In the genomic region with DNA sequence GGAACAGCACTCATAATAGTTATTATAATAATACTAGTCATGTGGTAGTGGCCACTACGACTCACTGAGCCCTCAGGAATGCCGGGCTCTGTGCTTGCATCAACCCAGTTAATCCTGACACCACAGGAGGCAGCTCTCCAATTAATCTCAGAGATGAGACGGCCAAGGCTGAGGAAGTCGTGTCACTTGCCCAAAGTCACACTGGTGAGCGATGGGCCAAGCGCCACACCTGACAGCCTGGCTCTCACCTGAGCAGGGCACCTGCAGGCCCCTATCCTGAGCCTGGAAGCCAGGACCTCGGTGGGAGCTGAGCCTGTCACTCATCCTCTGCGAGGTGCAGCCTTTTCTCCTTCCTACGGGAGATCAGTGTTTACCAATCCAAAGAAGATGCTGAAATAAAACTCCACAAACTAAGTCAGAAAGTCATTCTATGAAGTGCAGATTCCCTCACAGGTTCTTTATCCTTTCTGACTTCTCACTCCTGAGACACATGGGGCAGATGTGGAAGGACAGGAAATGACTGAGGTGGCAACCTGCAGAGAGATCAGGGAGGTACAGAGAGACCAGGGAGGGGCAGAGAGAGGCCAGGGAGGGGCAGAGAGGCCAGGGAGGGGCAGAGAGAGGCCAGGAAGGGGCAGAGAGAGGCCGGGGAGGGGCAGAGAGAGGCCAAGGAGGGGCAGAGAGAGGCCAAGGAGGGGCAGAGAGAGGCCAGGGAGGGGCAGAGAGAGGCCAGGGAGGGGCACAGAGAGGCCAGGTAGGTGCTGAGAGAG, we compare ENCODE assay signal across 18 cellular contexts. TPM values are rescaled to one million over a fixed set of nuclear protein-coding genes. Genes with fewer than 3 reads are reported as not detected.
DNase-seq lines count a peak whose midpoint lies in the region; ATAC-seq and TF ChIP-seq lines count a peak whose summit lies in the region.
"Had no signal": no experiment of that assay in that cellular context is flagged by ENCODE, and none has a peak within 500 bp of the region (broad histone marks: within the 10 kb centered on the region; RNA-seq: fewer than 3 reads in every experiment).

No MANE protein-coding gene starts in this region.

- no peaks in the 10 kb centered on the region for H3K4me1 ChIP-seq in aorta (ENCODE audit: control insufficient read depth in 1 of 2, insufficient read depth in 2 of 2, low read length in 2 of 2)

- no peak for ATAC-seq in stimulated activated naive CD8-positive, alpha-beta T cell treated with anti-CD3 and anti-CD28 coated beads, Interleukin-15, amount 100 ng/mL, for 72 hours
- ATAC-seq in stimulated activated naive CD8-positive, alpha-beta T cell treated with anti-CD3 and anti-CD28 coated beads, Interleukin-15, Interleukin-2, amounts not matched to agents 100 U/mL and 50 U/mL, for 24 hours, result no peak
- no peak for ATAC-seq in aorta (ENCODE audit: low FRiP score)
- ATAC-seq: left lobe of liver had no signal

- H3K27ac ChIP-seq in aorta (ENCODE audit: low read depth in 1 of 2, low read length in 2 of 2) (peak overlapping the region in 1 of 2 donors; percentile 10), RWPE1 (no peak overlapping the region)
- H3K27ac ChIP-seq: VCaP had no signal

- TF ChIP-seq CTCF in chondrocyte (IDR thresholded peaks at IDR 0.05), result no peak
- no peak for TF ChIP-seq CTCF in RWPE1 (conservative IDR thresholded peaks at IDR 0.05; ENCODE audit: low read depth)
- TF ChIP-seq CTCF in GM13977 (IDR thresholded peaks at IDR 0.05; ENCODE audit: extremely low read depth, insufficient read depth, missing control alignments), result no peak

- in situ Hi-C loops in GM13977 (cut with MboI; ENCODE audit: low pct_unique_long_range_greater_than_20kb, low sequenced_read_pairs, unreplicated experiment), result no loop called here

- H3K4me3 Mint-ChIP-seq in stimulated activated naive CD8-positive, alpha-beta T cell treated with anti-CD3 and anti-CD28 coated beads, Interleukin-15, amount 100 ng/mL, for 72 hours, result no peak overlapping the region
- no peak overlapping the region for H3K4me3 Mint-ChIP-seq in chondrocyte (ENCODE audit: unreplicated experiment)
- H3K4me3 Mint-ChIP-seq in activated T-cell treated with anti-CD3 and anti-CD28 coated beads, Interleukin-2, amount 50 U/mL, for 24 hours, result no peak overlapping the region
- H3K4me3 Mint-ChIP-seq: activated naive CD8-positive, alpha-beta T cell treated with anti-CD3 and anti-CD28 coated beads for 36 hours; central memory CD8-positive, alpha-beta T cell had no signal

- no peaks in the 10 kb centered on the region for H3K27me3 ChIP-seq in aorta (ENCODE audit: control insufficient read depth in 1 of 2, insufficient read depth in 2 of 2, low read length in 1 of 2)
- H3K27me3 ChIP-seq: heart left ventricle had no signal

- no peak for DNase-seq in stimulated activated naive CD8-positive, alpha-beta T cell treated with anti-CD3 and anti-CD28 coated beads, Interleukin-15, amount 100 ng/mL, for 72 hours
- no peak for DNase-seq in stimulated activated naive CD8-positive, alpha-beta T cell treated with anti-CD3 and anti-CD28 coated beads, Interleukin-15, Interleukin-2, amounts not matched to agents 100 U/mL and 50 U/mL, for 24 hours
- DNase-seq in chondrocyte (ENCODE audit: low spot score) (peak; percentile 76), mesenteric fat pad (ENCODE audit: low spot score) (peak; percentile 78), aorta (peak; percentile 40 to 60), RWPE1 (ENCODE audit: low spot score) (no peak), GM13977 (ENCODE audit: low spot score) (no peak)
- DNase-seq in activated T-cell treated with anti-CD3 and anti-CD28 coated beads, Interleukin-2, amount 50 U/mL, for 24 hours, result no peak
- DNase-seq: activated naive CD8-positive, alpha-beta T cell treated with anti-CD3 and anti-CD28 coated beads for 36 hours; AML-193; DMS 273 treated with DMSO at 0.1 percent for 48 hours; erythroblast; NCI-H146; NCI-H774 had no signal

- WGBS in aorta, 2 donors, result 79 to 80% methylated on average over 10 of the region's 10 CpGs

- H3K27ac Mint-ChIP-seq in stimulated activated naive CD8-positive, alpha-beta T cell treated with anti-CD3 and anti-CD28 coated beads, Interleukin-15, amount 100 ng/mL, for 72 hours, result peak overlapping the region; percentile 47 to 68
- no peak overlapping the region for H3K27ac Mint-ChIP-seq in chondrocyte (ENCODE audit: unreplicated experiment)
- H3K27ac Mint-ChIP-seq in activated T-cell treated with anti-CD3 and anti-CD28 coated beads, Interleukin-2, amount 50 U/mL, for 24 hours, result no peak overlapping the region
- H3K27ac Mint-ChIP-seq: activated naive CD8-positive, alpha-beta T cell treated with anti-CD3 and anti-CD28 coated beads for 36 hours had no signal

- H3K4me3 ChIP-seq in aorta (ENCODE audit: low read length in 2 of 2), result no peak overlapping the region
- H3K4me3 ChIP-seq: heart left ventricle had no signal

- H3K36me3 ChIP-seq in aorta (ENCODE audit: control insufficient read depth in 1 of 2, insufficient read depth in 2 of 2, low read length in 1 of 2), result no peaks in the 10 kb centered on the region

- intact Hi-C loops in aorta (cut with DNase I), result loop anchor here in 1 of 2 donors (5.0 kb wide), 1 partner anchor 64 kb away; no protein-coding TSS in a partner anchor

- no peaks in the 10 kb centered on the region for H3K4me1 Mint-ChIP-seq in stimulated activated naive CD8-positive, alpha-beta T cell treated with anti-CD3 and anti-CD28 coated beads, Interleukin-15, amount 100 ng/mL, for 72 hours
- H3K4me1 Mint-ChIP-seq in chondrocyte (ENCODE audit: low read depth), result peaks cover 4% of the 10 kb centered on the region
- no peaks in the 10 kb centered on the region for H3K4me1 Mint-ChIP-seq in activated T-cell treated with anti-CD3 and anti-CD28 coated beads, Interleukin-2, amount 50 U/mL, for 24 hours (ENCODE audit: low read depth)
- H3K4me1 Mint-ChIP-seq: activated naive CD8-positive, alpha-beta T cell treated with anti-CD3 and anti-CD28 coated beads for 36 hours had no signal

- CTCF ChIA-PET in RWPE1 (lab: Yijun Ruan, JAX), result no interaction called here

- POLR2A ChIA-PET in RWPE1 (lab: Yijun Ruan, JAX; ENCODE audit: low non-redundant PET), result no interaction called here

- H3K9me3 Mint-ChIP-seq in stimulated activated naive CD8-positive, alpha-beta T cell treated with anti-CD3 and anti-CD28 coated beads, Interleukin-15, amount 100 ng/mL, for 72 hours, result peaks cover 5 to 12% of the 10 kb centered on the region in 2 donors
- H3K9me3 Mint-ChIP-seq in chondrocyte (ENCODE audit: low read depth), result no peaks in the 10 kb centered on the region
- no peaks in the 10 kb centered on the region for H3K9me3 Mint-ChIP-seq in activated T-cell treated with anti-CD3 and anti-CD28 coated beads, Interleukin-2, amount 50 U/mL, for 24 hours
- H3K9me3 Mint-ChIP-seq: central memory CD8-positive, alpha-beta T cell had no signal

- H3K36me3 Mint-ChIP-seq in chondrocyte (ENCODE audit: low read depth), result no peaks in the 10 kb centered on the region
- H3K36me3 Mint-ChIP-seq in activated T-cell treated with anti-CD3 and anti-CD28 coated beads, Interleukin-2, amount 50 U/mL, for 24 hours (ENCODE audit: low read depth), result no peaks in the 10 kb centered on the region
- H3K36me3 Mint-ChIP-seq: activated naive CD8-positive, alpha-beta T cell treated with anti-CD3 and anti-CD28 coated beads for 36 hours had no signal

- peaks cover 22% of the 10 kb centered on the region for H3K27me3 Mint-ChIP-seq in stimulated activated naive CD8-positive, alpha-beta T cell treated with anti-CD3 and anti-CD28 coated beads, Interleukin-15, amount 100 ng/mL, for 72 hours
- H3K27me3 Mint-ChIP-seq in chondrocyte (ENCODE audit: low read depth), result peaks cover 12% of the 10 kb centered on the region
- peaks cover 2% of the 10 kb centered on the region for H3K27me3 Mint-ChIP-seq in activated T-cell treated with anti-CD3 and anti-CD28 coated beads, Interleukin-2, amount 50 U/mL, for 24 hours
- H3K27me3 Mint-ChIP-seq: activated naive CD8-positive, alpha-beta T cell treated with anti-CD3 and anti-CD28 coated beads for 36 hours; central memory CD8-positive, alpha-beta T cell had no signal

- H3K9me3 ChIP-seq in aorta (ENCODE audit: control insufficient read depth, low read length), result no peaks in the 10 kb centered on the region
- H3K9me3 ChIP-seq: heart left ventricle had no signal

RNA-seq across cellular contexts. Expression of gene VIPR2, which starts 38.6 kb away (rescaled TPM):
- total RNA-seq in chondrocyte (0.07 TPM in 1 of 3 replicates, not detected in the others), mesenteric fat pad (4.6 TPM), aorta (10 to 100 TPM; 10.4 to 12.6 TPM)
- polyA plus RNA-seq in aorta, result 10 to 100 TPM in 1 of 2 donors, 1 to 10 TPM in 1; 3.3 to 14.1 TPM
- total RNA-seq: activated naive CD8-positive, alpha-beta T cell treated with anti-CD3 and anti-CD28 coated beads for 36 hours had no signal

Comparison
In these comparisons a context has a peak if more than half of its experiments do, and no peak if none do; other contexts are left out.
1. DNase-seq: peak in chondrocyte (single experiment), mesenteric fat pad (single experiment) and aorta (2 of 2); none in stimulated activated naive CD8-positive, alpha-beta T cell treated with anti-CD3 and anti-CD28 coated beads, Interleukin-15, amount 100 ng/mL, for 72 hours (0 of 2), stimulated activated naive CD8-positive, alpha-beta T cell treated with anti-CD3 and anti-CD28 coated beads, Interleukin-15, Interleukin-2, amounts not matched to agents 100 U/mL and 50 U/mL, for 24 hours (single experiment), RWPE1 (single experiment), GM13977 (single experiment) and activated T-cell treated with anti-CD3 and anti-CD28 coated beads, Interleukin-2, amount 50 U/mL, for 24 hours (single experiment).
2. H3K27ac Mint-ChIP-seq: peak in stimulated activated naive CD8-positive, alpha-beta T cell treated with anti-CD3 and anti-CD28 coated beads, Interleukin-15, amount 100 ng/mL, for 72 hours (2 of 2); none in chondrocyte (single experiment) and activated T-cell treated with anti-CD3 and anti-CD28 coated beads, Interleukin-2, amount 50 U/mL, for 24 hours (single experiment).